Comparison of ENCODE assay signal across 22 cellular contexts in the genomic region with DNA sequence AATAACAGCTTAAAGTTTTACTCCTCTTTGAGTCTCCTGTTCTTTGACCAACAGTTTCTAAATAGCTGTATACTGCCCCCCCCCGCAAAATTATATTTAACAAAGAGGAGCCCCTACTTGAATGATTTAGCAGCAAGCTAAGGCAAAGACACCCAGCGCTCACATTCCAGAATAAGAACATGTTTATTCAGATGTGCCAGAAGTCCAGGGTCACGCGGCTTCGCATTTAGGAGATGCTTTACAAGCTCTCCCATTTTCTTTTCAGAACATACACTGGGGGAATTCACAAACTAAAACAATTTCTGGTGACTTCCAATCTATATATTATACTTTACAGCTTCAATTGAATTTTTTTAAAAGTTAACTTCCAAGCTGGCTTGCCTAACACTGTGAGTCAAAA. TPM values are rescaled to one million over a fixed set of nuclear protein-coding genes. Genes with fewer than 3 reads are reported as not detected.
DNase-seq lines count a peak whose midpoint lies in the region; ATAC-seq and TF ChIP-seq lines count a peak whose summit lies in the region.
"Had no signal": no experiment of that assay in that cellular context is flagged by ENCODE, and none has a peak within 500 bp of the region (broad histone marks: within the 10 kb centered on the region; RNA-seq: fewer than 3 reads in every experiment).

No MANE protein-coding gene starts in this region.

- peaks cover 11 to 64% (median 30%) of the 10 kb centered on the region in 11 experiments; a peak in 16 of 22 replicates for H4K20me1 ChIP-seq in BLaER1 treated with 17β-estradiol and CSF1 and Interleukin-3, amounts not matched to agents 10 nM and 100 nM

- H3K27ac Mint-ChIP-seq in chondrocyte (ENCODE audit: unreplicated experiment) = peak overlapping the region; percentile 81
- H3K27ac Mint-ChIP-seq: activated CD8-positive, alpha-beta T cell treated with anti-CD3 and anti-CD28 coated beads, Interleukin-2, amount 10 ng/mL, durations not matched to agents 7 days and 5 days; WTC11 had no signal

- H3K4me2 ChIP-seq in BLaER1 treated with 17β-estradiol and CSF1 and Interleukin-3, amounts not matched to agents 10 nM and 100 nM = peak overlapping the region in 10 of 11 experiments; percentile 38 to 99 (median 93); a peak in 19 of 22 replicates
- H3K4me2 ChIP-seq: PC-9 had no signal

- DNase-seq in chondrocyte (ENCODE audit: low spot score) (no peak), lower lobe of right lung (no peak), sigmoid colon (peak; percentile 91), amniotic stem cell (lab: John Stamatoyannopoulos, UW) (no peak), NCI-H2171 (lab: John Stamatoyannopoulos, UW) (no peak), NCI-H1105 (lab: John Stamatoyannopoulos, UW) (no peak)
- DNase-seq in activated CD4-positive, alpha-beta T cell treated with anti-CD3 and anti-CD28 coated beads for 48 hours = no peak
- DNase-seq: activated CD8-positive, alpha-beta T cell treated with anti-CD3 and anti-CD28 coated beads, Interleukin-2, amount 10 ng/mL, durations not matched to agents 7 days and 5 days; CD4-positive, alpha-beta memory T cell; dermis blood vessel endothelial cell; H9; NCI-H1436; NCI-H2171 treated with DMSO at 0.1 percent for 48 hours; NCI-H82; PC-9; substantia nigra had no signal

- H3K9me3 Mint-ChIP-seq in chondrocyte (ENCODE audit: low read depth) = no peaks in the 10 kb centered on the region
- H3K9me3 Mint-ChIP-seq: CD4-positive, alpha-beta memory T cell; H9; WTC11 had no signal

- peak overlapping the region in 7 of 11 experiments; percentile 26 to 69 (median 59); a peak in 9 of 22 replicates for H3K27ac ChIP-seq in BLaER1 treated with 17β-estradiol and CSF1 and Interleukin-3, amounts not matched to agents 10 nM and 100 nM
- peak overlapping the region; percentile 21 for H3K27ac ChIP-seq in lower lobe of right lung
- peak overlapping the region; percentile 86 to 98 (median 94) for H3K27ac ChIP-seq in sigmoid colon
- H3K27ac ChIP-seq: epithelial cell of prostate, PC-9, SJSA1, skin epidermis had no signal

- 69 to 73% methylated on average over 5 of the region's 5 CpGs for WGBS in sigmoid colon, 2 donors

- no peak overlapping the region for H3K4me3 Mint-ChIP-seq in chondrocyte (ENCODE audit: unreplicated experiment)
- H3K4me3 Mint-ChIP-seq: activated CD8-positive, alpha-beta T cell treated with anti-CD3 and anti-CD28 coated beads, Interleukin-2, amount 10 ng/mL, durations not matched to agents 7 days and 5 days; H9; WTC11 had no signal

- peaks cover 38% of the 10 kb centered on the region for H3K4me1 Mint-ChIP-seq in chondrocyte (ENCODE audit: low read depth)
- H3K4me1 Mint-ChIP-seq: H9, WTC11 had no signal

- H3K4me1 ChIP-seq in BLaER1 treated with 17β-estradiol and CSF1 and Interleukin-3, amounts not matched to agents 10 nM and 100 nM = peaks cover 44 to 86% (median 80%) of the 10 kb centered on the region in 10 experiments
- H3K4me1 ChIP-seq in lower lobe of right lung (peaks cover 30% of the 10 kb centered on the region), sigmoid colon (peaks cover 0 to 75% (median 72%) of the 10 kb centered on the region in 4 donors)

- TF ChIP-seq CTCF in chondrocyte (IDR thresholded peaks at IDR 0.05) = no peak
- no peak for TF ChIP-seq CTCF in lower lobe of right lung (IDR thresholded peaks at IDR 0.05)
- no peak for TF ChIP-seq CTCF in sigmoid colon (IDR thresholded peaks at IDR 0.05)

- H3K9ac ChIP-seq in BLaER1 treated with 17β-estradiol and CSF1 and Interleukin-3, amounts not matched to agents 10 nM and 100 nM = peak overlapping the region in 8 of 11 experiments; percentile 26 to 70 (median 49); a peak in 11 of 22 replicates

- ATAC-seq in lower lobe of right lung = no peak
- ATAC-seq: activated CD8-positive, alpha-beta T cell treated with anti-CD3 and anti-CD28 coated beads, Interleukin-2, amount 10 ng/mL, durations not matched to agents 7 days and 5 days; GM12878; WTC11 had no signal

- peaks cover 21 to 57% (median 29%) of the 10 kb centered on the region in 11 experiments for H3K36me3 ChIP-seq in BLaER1 treated with 17β-estradiol and CSF1 and Interleukin-3, amounts not matched to agents 10 nM and 100 nM
- H3K36me3 ChIP-seq in lower lobe of right lung (peaks cover 9% of the 10 kb centered on the region), sigmoid colon (peaks cover 0 to 8% (median 2%) of the 10 kb centered on the region in 4 donors)
- H3K36me3 ChIP-seq: SJSA1 had no signal

- H3K27me3 ChIP-seq in BLaER1 treated with 17β-estradiol and CSF1 and Interleukin-3, amounts not matched to agents 10 nM and 100 nM = peaks cover 0 to 3% (median 0%) of the 10 kb centered on the region in 11 experiments; a peak in 1 of 22 replicates
- H3K27me3 ChIP-seq in lower lobe of right lung (ENCODE audit: low read depth) (no peaks in the 10 kb centered on the region), sigmoid colon (no peaks in the 10 kb centered on the region)
- H3K27me3 ChIP-seq: SJSA1 had no signal

- no peak for TF ChIP-seq POLR2A in sigmoid colon (IDR thresholded peaks at IDR 0.05)

- TF ChIP-seq EP300 in sigmoid colon (IDR thresholded peaks at IDR 0.05) = peak in 2 of 4 donors; percentile 61 to 68

- intact Hi-C loops in lower lobe of right lung (cut with DNase I) (no loop called here), sigmoid colon (cut with DNase I) (loop anchor here (5.0 kb wide), 1 partner anchor 49 kb away; no protein-coding TSS in a partner anchor)

- no peaks in the 10 kb centered on the region for H3K27me3 Mint-ChIP-seq in chondrocyte (ENCODE audit: low read depth)
- H3K27me3 Mint-ChIP-seq: CD4-positive, alpha-beta memory T cell had no signal

- peaks cover 1% of the 10 kb centered on the region for H3K36me3 Mint-ChIP-seq in chondrocyte (ENCODE audit: low read depth)
- H3K36me3 Mint-ChIP-seq: WTC11 had no signal

- no peaks in the 10 kb centered on the region for H3K9me3 ChIP-seq in BLaER1 treated with 17β-estradiol and CSF1 and Interleukin-3, amounts not matched to agents 10 nM and 100 nM (replicated peaks in 1 of 11)
- H3K9me3 ChIP-seq in lower lobe of right lung = no peaks in the 10 kb centered on the region
- no peaks in the 10 kb centered on the region for H3K9me3 ChIP-seq in sigmoid colon
- H3K9me3 ChIP-seq: SJSA1 had no signal

- H3K4me3 ChIP-seq in BLaER1 treated with 17β-estradiol and CSF1 and Interleukin-3, amounts not matched to agents 10 nM and 100 nM = no peak overlapping the region
- H3K4me3 ChIP-seq in lower lobe of right lung (no peak overlapping the region), sigmoid colon (peak overlapping the region in 2 of 4 donors; percentile 16 to 17)
- H3K4me3 ChIP-seq: GM12878, PC-9, SJSA1, skin epidermis had no signal

RNA-seq across cellular contexts. Expression of a gene that starts 5.3 kb away (rescaled TPM):
- total RNA-seq in chondrocyte (0.55 to 0.68 TPM (median 0.64 TPM) in 3 replicates), lower lobe of right lung (3.8 TPM), sigmoid colon (10 to 100 TPM in 2 of 4 donors, 1 to 10 TPM in 2; 7.7 to 15.3 (median 10.2) TPM)
- 1 to 10 TPM in 2 of 3 donors, not detected in 1; 1.2 to 2.8 TPM for polyA plus RNA-seq in sigmoid colon

RNA-seq across cellular contexts. Expression of a gene that starts 36.1 kb away (rescaled TPM):
- 59.0 to 73.1 TPM (median 71.2 TPM) in 3 replicates for total RNA-seq in chondrocyte
- total RNA-seq in lower lobe of right lung = 92.6 TPM
- 100 to 1,000 TPM in 2 of 4 donors, 10 to 100 TPM in 2; 41.5 to 122 (median 78.7) TPM for total RNA-seq in sigmoid colon
- polyA plus RNA-seq in sigmoid colon = 10 to 100 TPM; 10.8 to 28.6 (median 13.4) TPM

Comparison
In these comparisons a context has a peak if more than half of its experiments do, and no peak if none do; other contexts are left out.
1. H3K27ac ChIP-seq: peak in every context shown above with its lines; median percentile 94 in sigmoid colon; 59 in BLaER1 treated with 17β-estradiol and CSF1 and Interleukin-3, amounts not matched to agents 10 nM and 100 nM; 21 in lower lobe of right lung.